Comparison of ENCODE assay signal across 1 cellular context in genomic region chr3:129385507-129385906, GRCh38.
TF ChIP-seq lines count a peak whose summit lies in the region.
"Not testable (repeated sequence)": the region's sequence is repeated elsewhere in the genome, so short reads cannot be mapped to it uniquely, and the experiment has no call there.

No MANE protein-coding gene starts in this region.

TF ChIP-seq in K562, 482 proteins besides CTCF, POLR2A, EP300 and RAD21:
- TF ChIP-seq TCF3 (CRISPR knock-in tag; IDR thresholded peaks at IDR 0.05), result peak; percentile 10; the same call in 1 of the 2 replicates
- peak; percentile 44; the same call in 1 of the 2 replicates for TF ChIP-seq USF1 (CRISPR knock-in tag; IDR thresholded peaks at IDR 0.05)
- TF ChIP-seq TFAP4 (CRISPR knock-in tag; IDR thresholded peaks at IDR 0.05; ENCODE audit: borderline replicate concordance), result peak; percentile 49; the same call in 1 of the 2 replicates
- peak; percentile 41 for TF ChIP-seq USF2 (CRISPR knock-in tag; IDR thresholded peaks at IDR 0.05)
- peak; percentile 31; the same call in 1 of the 2 replicates for TF ChIP-seq TFE3 (CRISPR knock-in tag; IDR thresholded peaks at IDR 0.05)
- TF ChIP-seq MNT (conservative IDR thresholded peaks at IDR 0.05), result peak; percentile 33 to 36; a peak in 1 of 4 replicates
- TF ChIP-seq RAD51 (IDR thresholded peaks at IDR 0.05; ENCODE audit: borderline replicate concordance, low read depth), result peak; percentile 46; the same call in 1 of the 2 replicates
- not testable (repeated sequence) for TF ChIP-seq ATF1 (CRISPR knock-in tag; IDR thresholded peaks at IDR 0.05)
- TF ChIP-seq ATF1 (tag; IDR thresholded peaks at IDR 0.05), result 0 out of 2 replicates have a peak, but pooled peaks have one; percentile 17
- 0 out of 2 replicates have a peak, but pooled peaks have one; percentile 11 for TF ChIP-seq CBFA2T2 (conservative IDR thresholded peaks at IDR 0.05)
- TF ChIP-seq CBFA2T3 (IDR thresholded peaks at IDR 0.05), result peak; percentile 24; the same call in 1 of the 2 replicates
- peak; percentile 16; the same call in 1 of the 2 replicates for TF ChIP-seq NCOR1 (IDR thresholded peaks at IDR 0.05)
- 0 out of 2 replicates have a peak, but pooled peaks have one; percentile 29 for TF ChIP-seq MGA (IDR thresholded peaks at IDR 0.05)
- TF ChIP-seq CHD2 (IDR thresholded peaks at IDR 0.05; ENCODE audit: low read depth, low read length), result peak; percentile 76
- peak; percentile 43; the same call in 1 of the 2 replicates for TF ChIP-seq MAX (CRISPR knock-in tag; IDR thresholded peaks at IDR 0.05)
